14 cellular contexts compared by ENCODE assay signal in the genomic region with DNA sequence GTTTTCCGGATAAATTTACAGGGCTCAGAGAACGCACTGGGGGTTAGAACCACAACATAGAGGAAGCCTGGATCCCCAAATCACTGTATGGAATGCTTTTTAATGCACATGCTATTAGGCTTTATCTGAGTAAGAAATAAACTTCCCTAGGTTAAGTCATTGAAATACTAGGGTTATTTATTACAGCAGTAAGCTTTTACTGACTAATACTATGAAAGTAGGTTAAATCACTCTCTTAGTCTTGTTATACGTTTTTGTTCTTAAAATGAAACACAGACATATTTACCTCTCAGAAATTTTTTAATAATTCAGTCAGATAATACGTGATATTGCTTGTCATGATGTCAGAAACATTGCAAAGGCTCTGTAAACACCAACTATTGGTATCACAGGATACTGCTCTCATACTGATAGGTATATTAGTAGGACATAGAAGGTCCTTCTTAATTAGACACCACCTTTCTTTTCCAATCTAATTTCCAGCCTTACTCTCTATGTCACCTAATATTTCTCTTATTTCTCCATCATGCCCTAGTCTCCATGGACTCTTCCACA.
A peak's percentile ranks its signal among the peaks of the same experiment; 100 is the strongest.
DNase-seq lines count a peak whose midpoint lies in the region; ATAC-seq and TF ChIP-seq lines count a peak whose summit lies in the region.
"Had no signal": no experiment of that assay in that cellular context is flagged by ENCODE, and none has a peak within 500 bp of the region (broad histone marks: within the 10 kb centered on the region; RNA-seq: fewer than 3 reads in every experiment).

No MANE protein-coding gene starts in this region.

- H3K27me3 ChIP-seq in dorsolateral prefrontal cortex, result no peaks in the 10 kb centered on the region
- H3K27me3 ChIP-seq: BE2C had no signal

- no peaks in the 10 kb centered on the region for H3K9me3 Mint-ChIP-seq in activated T-helper 17 cell treated with anti-CD3 and anti-CD28 coated beads, Interleukin-2, amount 50 U/mL, for 72 hours
- no peaks in the 10 kb centered on the region for H3K9me3 Mint-ChIP-seq in natural killer cell

- H3K27ac ChIP-seq in dorsolateral prefrontal cortex, result no peak overlapping the region
- H3K27ac ChIP-seq: A549, C4-2B, GM23248 had no signal

- no peak for TF ChIP-seq CTCF in natural killer cell (IDR thresholded peaks at IDR 0.05)
- TF ChIP-seq CTCF in dorsolateral prefrontal cortex (IDR thresholded peaks at IDR 0.05 in 54 of 56, conservative IDR thresholded peaks at IDR 0.05 in 2 of 56; ENCODE audit: low read depth in 1 of 56, partially characterized antibody in 56 of 56), result no peak

- H3K36me3 Mint-ChIP-seq in activated T-helper 17 cell treated with anti-CD3 and anti-CD28 coated beads, Interleukin-2, amount 50 U/mL, for 72 hours (ENCODE audit: low read depth), result no peaks in the 10 kb centered on the region
- H3K36me3 Mint-ChIP-seq in natural killer cell, result no peaks in the 10 kb centered on the region
- H3K36me3 Mint-ChIP-seq: CD4-positive, alpha-beta memory T cell had no signal

- H3K4me3 Mint-ChIP-seq in activated T-helper 17 cell treated with anti-CD3 and anti-CD28 coated beads, Interleukin-2, amount 50 U/mL, for 72 hours, result no peak overlapping the region
- H3K4me3 Mint-ChIP-seq in natural killer cell, result no peak overlapping the region
- H3K4me3 Mint-ChIP-seq: CD4-positive, alpha-beta memory T cell had no signal

- H3K27ac Mint-ChIP-seq in activated T-helper 17 cell treated with anti-CD3 and anti-CD28 coated beads, Interleukin-2, amount 50 U/mL, for 72 hours, result no peak overlapping the region
- H3K27ac Mint-ChIP-seq in natural killer cell, result no peak overlapping the region

- intact Hi-C loops in natural killer cell (cut with micrococcal nuclease), result no loop called here
- intact Hi-C loops in dorsolateral prefrontal cortex (cut with DNase I), result no loop called here

- H3K27me3 Mint-ChIP-seq in activated T-helper 17 cell treated with anti-CD3 and anti-CD28 coated beads, Interleukin-2, amount 50 U/mL, for 72 hours, result no peaks in the 10 kb centered on the region
- H3K27me3 Mint-ChIP-seq in natural killer cell (ENCODE audit: low read depth in 2 of 2), result peaks cover 21 to 29% of the 10 kb centered on the region in 2 donors

- no peak overlapping the region for H3K4me3 ChIP-seq in dorsolateral prefrontal cortex
- H3K4me3 ChIP-seq: A549, GM23248, K562 had no signal

- DNase-seq in natural killer cell, result no peak
- DNase-seq in dorsolateral prefrontal cortex, result no peak
- DNase-seq: BE2C; CD4-positive, alpha-beta memory T cell; DMS79; GM23248; Karpas-422 had no signal

- no peaks in the 10 kb centered on the region for H3K4me1 Mint-ChIP-seq in activated T-helper 17 cell treated with anti-CD3 and anti-CD28 coated beads, Interleukin-2, amount 50 U/mL, for 72 hours
- no peaks in the 10 kb centered on the region for H3K4me1 Mint-ChIP-seq in natural killer cell

- peak; percentile 50 for ATAC-seq in HG02759 (IDR thresholded peaks at IDR 0.05; ENCODE audit: unreplicated experiment)
- ATAC-seq in HG03097 (IDR thresholded peaks at IDR 0.05; ENCODE audit: low FRiP score, unreplicated experiment), result peak; percentile 75
- peak; percentile 31 for ATAC-seq in activated T-helper 17 cell treated with anti-CD3 and anti-CD28 coated beads, Interleukin-2, amount 50 U/mL, for 72 hours (replicated peaks)
- ATAC-seq in HG02798 (IDR thresholded peaks at IDR 0.05; ENCODE audit: poor library complexity, unreplicated experiment), result no peak
- ATAC-seq in natural killer cell, result no peak
- ATAC-seq: A549, K562 had no signal

Comparison
In these comparisons a context has a peak if more than half of its experiments do, and no peak if none do; other contexts are left out.
1. ATAC-seq: peak in HG02759 (single experiment), HG03097 (single experiment) and activated T-helper 17 cell treated with anti-CD3 and anti-CD28 coated beads, Interleukin-2, amount 50 U/mL, for 72 hours (single experiment); none in HG02798 (single experiment) and natural killer cell (0 of 3).